Comparison of ENCODE assay signal across 12 cellular contexts in genomic region chr1:208475951-208476824, GRCh38.
DNase-seq lines count a peak whose midpoint lies in the region; ATAC-seq and TF ChIP-seq lines count a peak whose summit lies in the region.
"Had no signal": no experiment of that assay in that cellular context is flagged by ENCODE, and none has a peak within 500 bp of the region (broad histone marks: within the 10 kb centered on the region; RNA-seq: fewer than 3 reads in every experiment).

No MANE protein-coding gene starts in this region.

- no peaks in the 10 kb centered on the region for H3K4me1 ChIP-seq in GM23248 (ENCODE audit: insufficient read depth)
- H3K4me1 ChIP-seq in SK-N-SH (ENCODE audit: control insufficient read depth in 1 of 2, insufficient read depth in 2 of 2, low read depth in 1 of 2, low read length in 1 of 2) = peaks cover 12 to 28% of the 10 kb centered on the region in 2 experiments; a peak in 2 of 4 replicates
- peaks cover 17% of the 10 kb centered on the region for H3K4me1 ChIP-seq in left ventricle myocardium inferior

- H3K9me2 ChIP-seq in GM23248 (ENCODE audit: insufficient read depth) (no peaks in the 10 kb centered on the region), SK-N-SH (no peaks in the 10 kb centered on the region)

- H3K27ac ChIP-seq in GM23248 (no peak overlapping the region), SK-N-SH (ENCODE audit: low read depth in 2 of 2, low read length in 1 of 2) (peak overlapping the region in 1 of 2 experiments; percentile 91; a peak in 2 of 4 replicates), left ventricle myocardium inferior (replicated peaks) (peak overlapping the region; percentile 45)
- H3K27ac ChIP-seq: neutrophil had no signal

- POLR2A ChIA-PET in SK-N-SH (lab: Yijun Ruan, JAX) = no interaction called here
- POLR2A ChIA-PET in activated CD4-positive, alpha-beta T cell treated with anti-CD3 and anti-CD28 coated beads for 36 hours (lab: Charles Lee) = no interaction called here

- WGBS in GM23248 (ENCODE audit: low coverage in 1 of 2, low lambda C conversion rate in 2 of 2, missing lambda C conversion rate in 2 of 2), 2 experiments = 22 to 25% methylated on average over 5 of the region's 5 CpGs
- WGBS in SK-N-SH (ENCODE audit: low lambda C conversion rate) = 60% methylated on average over 5 of the region's 5 CpGs

- peaks cover 4% of the 10 kb centered on the region for H3K27me3 Mint-ChIP-seq in activated CD4-positive, alpha-beta T cell treated with anti-CD3 and anti-CD28 coated beads, Interleukin-2, amount 10 ng/mL, durations not matched to agents 24 days and 14 days
- H3K27me3 Mint-ChIP-seq in activated CD4-positive, alpha-beta T cell treated with anti-CD3 and anti-CD28 coated beads for 36 hours = peaks cover 10% of the 10 kb centered on the region
- H3K27me3 Mint-ChIP-seq: IgD-negative memory B cell had no signal

- H3K9me3 ChIP-seq in GM23248 (ENCODE audit: low read depth) (no peaks in the 10 kb centered on the region), SK-N-SH (no peaks in the 10 kb centered on the region), left ventricle myocardium inferior (replicated peaks) (no peaks in the 10 kb centered on the region)
- H3K9me3 ChIP-seq: neutrophil had no signal

- TF ChIP-seq CTCF in SK-N-SH (IDR thresholded peaks at IDR 0.05) (peak; percentile 63), left ventricle myocardium inferior (IDR thresholded peaks at IDR 0.05; ENCODE audit: borderline replicate concordance) (peak; percentile 24)

- H4K20me1 ChIP-seq in GM23248 (ENCODE audit: insufficient read depth) = no peaks in the 10 kb centered on the region
- no peaks in the 10 kb centered on the region for H4K20me1 ChIP-seq in SK-N-SH (ENCODE audit: insufficient read depth)

- H3K27me3 ChIP-seq in GM23248 (replicated peaks; ENCODE audit: insufficient read depth) = no peaks in the 10 kb centered on the region
- H3K27me3 ChIP-seq in SK-N-SH (ENCODE audit: insufficient read depth) = no peaks in the 10 kb centered on the region
- no peaks in the 10 kb centered on the region for H3K27me3 ChIP-seq in left ventricle myocardium inferior (ENCODE audit: low read depth)
- H3K27me3 ChIP-seq: neutrophil had no signal

- H2AFZ ChIP-seq in GM23248 (no peak overlapping the region), SK-N-SH (ENCODE audit: low read depth) (no peak overlapping the region; the same call in 1 of the 2 replicates)

- no peaks in the 10 kb centered on the region for H3K79me2 ChIP-seq in GM23248 (ENCODE audit: insufficient read depth)
- H3K79me2 ChIP-seq in SK-N-SH (ENCODE audit: insufficient read depth) = no peaks in the 10 kb centered on the region

- no peak for TF ChIP-seq EP300 in SK-N-SH (IDR thresholded peaks at IDR 0.05; ENCODE audit: borderline replicate concordance in 1 of 2, low read depth in 1 of 2, low read length in 1 of 2)

- no peaks in the 10 kb centered on the region for H3K36me3 Mint-ChIP-seq in activated CD4-positive, alpha-beta T cell treated with anti-CD3 and anti-CD28 coated beads, Interleukin-2, amount 10 ng/mL, durations not matched to agents 24 days and 14 days (ENCODE audit: low read depth)
- no peaks in the 10 kb centered on the region for H3K36me3 Mint-ChIP-seq in activated CD4-positive, alpha-beta T cell treated with anti-CD3 and anti-CD28 coated beads for 36 hours (ENCODE audit: low read depth)

- H3K9ac ChIP-seq in GM23248 = no peak overlapping the region
- no peak overlapping the region for H3K9ac ChIP-seq in SK-N-SH

- CTCF ChIA-PET in SK-N-SH (lab: Yijun Ruan, JAX) = interaction anchor here (0.7 to 2.1 kb wide), 18 partner anchors 8 to 231 kb away, joined by 3 to 9 read pairs (median 4); no protein-coding TSS in a partner anchor
- CTCF ChIA-PET in activated CD4-positive, alpha-beta T cell treated with anti-CD3 and anti-CD28 coated beads for 36 hours (lab: Charles Lee) = no interaction called here

- H3K36me3 ChIP-seq in GM23248 (ENCODE audit: low read depth) (no peaks in the 10 kb centered on the region), SK-N-SH (replicated peaks in 1 of 2; ENCODE audit: control insufficient read depth in 1 of 2, insufficient read depth in 2 of 2, low read length in 1 of 2) (no peaks in the 10 kb centered on the region), left ventricle myocardium inferior (no peaks in the 10 kb centered on the region)
- H3K36me3 ChIP-seq: neutrophil had no signal

- H3K27ac Mint-ChIP-seq in activated CD4-positive, alpha-beta T cell treated with anti-CD3 and anti-CD28 coated beads, Interleukin-2, amount 10 ng/mL, durations not matched to agents 24 days and 14 days = no peak overlapping the region
- no peak overlapping the region for H3K27ac Mint-ChIP-seq in activated CD4-positive, alpha-beta T cell treated with anti-CD3 and anti-CD28 coated beads for 36 hours
- H3K27ac Mint-ChIP-seq: IgD-negative memory B cell had no signal

- H3K4me1 Mint-ChIP-seq in activated CD4-positive, alpha-beta T cell treated with anti-CD3 and anti-CD28 coated beads, Interleukin-2, amount 10 ng/mL, durations not matched to agents 24 days and 14 days = no peaks in the 10 kb centered on the region
- H3K4me1 Mint-ChIP-seq in activated CD4-positive, alpha-beta T cell treated with anti-CD3 and anti-CD28 coated beads for 36 hours = no peaks in the 10 kb centered on the region
- H3K4me1 Mint-ChIP-seq: IgD-negative memory B cell had no signal

- DNase-seq in GM23248 (peak; percentile 17), SK-N-SH (peak; percentile 69), left ventricle myocardium inferior (no peak), pons (ENCODE audit: low spot score) (peak; percentile 4), superior temporal gyrus (ENCODE audit: extremely low spot score) (no peak)
- DNase-seq in activated CD4-positive, alpha-beta T cell treated with anti-CD3 and anti-CD28 coated beads, Interleukin-2, amount 10 ng/mL, durations not matched to agents 24 days and 14 days = no peak
- no peak for DNase-seq in activated CD4-positive, alpha-beta T cell treated with anti-CD3 and anti-CD28 coated beads for 36 hours
- DNase-seq: activated T-cell treated with anti-CD3 and anti-CD28 coated beads for 4 hours, SW 1271 had no signal

- peak; percentile 58 for TF ChIP-seq RAD21 in SK-N-SH (IDR thresholded peaks at IDR 0.05; ENCODE audit: low read length)

- in situ Hi-C loops in GM23248 (cut with MboI) = no loop called here

- no peak overlapping the region for H3K4me3 ChIP-seq in GM23248
- no peak overlapping the region for H3K4me3 ChIP-seq in SK-N-SH (ENCODE audit: low read depth in 2 of 2, low read length in 1 of 2)
- no peak overlapping the region for H3K4me3 ChIP-seq in left ventricle myocardium inferior

- H3F3A ChIP-seq in GM23248 (ENCODE audit: insufficient read depth) = no peaks in the 10 kb centered on the region
- H3F3A ChIP-seq in SK-N-SH (replicated peaks; ENCODE audit: insufficient read depth) = no peaks in the 10 kb centered on the region

- H3K9me3 Mint-ChIP-seq in activated CD4-positive, alpha-beta T cell treated with anti-CD3 and anti-CD28 coated beads, Interleukin-2, amount 10 ng/mL, durations not matched to agents 24 days and 14 days = no peaks in the 10 kb centered on the region
- H3K9me3 Mint-ChIP-seq in activated CD4-positive, alpha-beta T cell treated with anti-CD3 and anti-CD28 coated beads for 36 hours (ENCODE audit: low read depth) = no peaks in the 10 kb centered on the region
- H3K9me3 Mint-ChIP-seq: IgD-negative memory B cell had no signal

- intact Hi-C loops in left ventricle myocardium inferior (cut with micrococcal nuclease) = no loop called here
- intact Hi-C loops in activated CD4-positive, alpha-beta T cell treated with anti-CD3 and anti-CD28 coated beads, Interleukin-2, amount 10 ng/mL, durations not matched to agents 24 days and 14 days (cut with micrococcal nuclease) = no loop called here
- intact Hi-C loops in activated CD4-positive, alpha-beta T cell treated with anti-CD3 and anti-CD28 coated beads for 36 hours (cut with DNase I, micrococcal nuclease) = no loop called here

- ATAC-seq in activated CD4-positive, alpha-beta T cell treated with anti-CD3 and anti-CD28 coated beads for 36 hours = no peak
- no peak for ATAC-seq in GM19455 (IDR thresholded peaks at IDR 0.05; ENCODE audit: unreplicated experiment)

- no peak overlapping the region for H3K4me3 Mint-ChIP-seq in activated CD4-positive, alpha-beta T cell treated with anti-CD3 and anti-CD28 coated beads, Interleukin-2, amount 10 ng/mL, durations not matched to agents 24 days and 14 days
- no peak overlapping the region for H3K4me3 Mint-ChIP-seq in activated CD4-positive, alpha-beta T cell treated with anti-CD3 and anti-CD28 coated beads for 36 hours
- H3K4me3 Mint-ChIP-seq: IgD-negative memory B cell had no signal

- no peak overlapping the region for H3K4me2 ChIP-seq in GM23248 (ENCODE audit: unreplicated experiment)
- H3K4me2 ChIP-seq in SK-N-SH = peak overlapping the region; percentile 13; the same call in 1 of the 2 replicates

TF ChIP-seq in SK-N-SH, 30 proteins besides CTCF, POLR2A, EP300 and RAD21:
- TF ChIP-seq SMC3 (IDR thresholded peaks at IDR 0.05; ENCODE audit: low read depth, low read length) (peak; percentile 9; the same call in 1 of the 2 replicates), RXRA (IDR thresholded peaks at IDR 0.05; ENCODE audit: borderline replicate concordance, low read depth) (no peak), TEAD4 (IDR thresholded peaks at IDR 0.05; ENCODE audit: borderline replicate concordance, insufficient read depth) (peak; percentile 44; the same call in 1 of the 2 replicates), FOXM1 (IDR thresholded peaks at IDR 0.05; ENCODE audit: low read depth) (no peak), FOXJ3 (CRISPR knock-in tag; IDR thresholded peaks at IDR 0.05) (peak; percentile 82), TCF12 (IDR thresholded peaks at IDR 0.05) (0 out of 2 replicates have a peak, but pooled peaks have one; percentile 6)

Comparison
In these comparisons a context has a peak if more than half of its experiments do, and no peak if none do; other contexts are left out.
1. DNase-seq: peak in GM23248 (single experiment), SK-N-SH (single experiment) and pons (single experiment); none in left ventricle myocardium inferior (single experiment), activated CD4-positive, alpha-beta T cell treated with anti-CD3 and anti-CD28 coated beads, Interleukin-2, amount 10 ng/mL, durations not matched to agents 24 days and 14 days (single experiment), superior temporal gyrus (single experiment) and activated CD4-positive, alpha-beta T cell treated with anti-CD3 and anti-CD28 coated beads for 36 hours (single experiment).